In the genomic region with DNA sequence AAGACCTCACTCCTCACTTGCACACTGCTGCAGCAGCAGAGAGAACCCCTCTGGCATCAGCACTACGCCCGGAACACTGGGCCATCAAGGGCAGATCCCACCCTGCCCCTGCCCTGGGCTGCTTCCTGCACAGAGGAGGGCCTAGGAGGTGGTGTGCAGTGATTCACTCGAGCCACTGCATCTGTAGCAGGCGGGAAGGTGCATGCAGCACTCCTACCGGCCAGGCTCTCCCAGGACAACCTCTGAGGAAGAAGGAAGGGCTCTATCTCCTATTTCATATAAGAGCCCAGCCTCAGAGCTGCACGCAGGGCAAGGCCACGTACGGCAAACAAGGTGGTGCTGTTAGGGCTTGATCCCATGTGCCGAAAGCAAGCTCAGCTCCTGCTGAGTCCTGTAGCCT, we compare ENCODE assay signal across 1 cellular context.
TF ChIP-seq lines count a peak whose summit lies in the region.

No MANE protein-coding gene starts in this region.

TF ChIP-seq in IMR-90, 13 proteins besides CTCF, POLR2A, EP300 and RAD21:
- TF ChIP-seq MAFK (IDR thresholded peaks at IDR 0.05; ENCODE audit: low read depth, low read length) (no peak), NFE2L2 (IDR thresholded peaks at IDR 0.05; ENCODE audit: low read depth, low read length) (no peak), MAZ (IDR thresholded peaks at IDR 0.05; ENCODE audit: borderline replicate concordance, low read depth, low read length) (no peak), RCOR1 (IDR thresholded peaks at IDR 0.05; ENCODE audit: insufficient replicate concordance, low read length) (no peak), CEBPB (IDR thresholded peaks at IDR 0.05; ENCODE audit: low read depth, low read length) (no peak), ELK1 (IDR thresholded peaks at IDR 0.05; ENCODE audit: borderline replicate concordance, low read depth, low read length) (no peak), FOS (IDR thresholded peaks at IDR 0.05; ENCODE audit: low read depth, low read length) (no peak), SMC3 (IDR thresholded peaks at IDR 0.05; ENCODE audit: low read depth, low read length) (no peak), RFX5 (IDR thresholded peaks at IDR 0.05; ENCODE audit: low read depth, low read length) (no peak), USF2 (IDR thresholded peaks at IDR 0.05; ENCODE audit: low read depth, low read length) (no peak), BHLHE40 (IDR thresholded peaks at IDR 0.05; ENCODE audit: low read depth, low read length) (no peak), MXI1 (IDR thresholded peaks at IDR 0.05; ENCODE audit: borderline replicate concordance, low read depth, low read length) (no peak), CHD1 (IDR thresholded peaks at IDR 0.05; ENCODE audit: low read depth, low read length) (no peak)
